17 cellular contexts compared by ENCODE assay signal in genomic region chr9:120852240-120853018, GRCh38. TPM values are rescaled to one million over a fixed set of nuclear protein-coding genes. Genes with fewer than 3 reads are reported as not detected.
DNase-seq lines count a peak whose midpoint lies in the region; ATAC-seq and TF ChIP-seq lines count a peak whose summit lies in the region.
"Had no signal": no experiment of that assay in that cellular context is flagged by ENCODE, and none has a peak within 500 bp of the region (broad histone marks: within the 10 kb centered on the region; RNA-seq: fewer than 3 reads in every experiment).

No MANE protein-coding gene starts in this region.

- peak overlapping the region in 2 of 5 experiments; percentile 18 to 50 for H3K4me3 Mint-ChIP-seq in brain
- H3K4me3 Mint-ChIP-seq in naive thymus-derived CD4-positive, alpha-beta T cell: no peak overlapping the region
- H3K4me3 Mint-ChIP-seq: nephron progenitor cell had no signal

- intact Hi-C loops in naive thymus-derived CD4-positive, alpha-beta T cell (cut with micrococcal nuclease): no loop called here

- WGBS in suprapubic skin: 69% methylated on average over 5 of the region's 5 CpGs

- no peak for TF ChIP-seq EP300 in suprapubic skin (IDR thresholded peaks at IDR 0.05)

- peaks cover 58% of the 10 kb centered on the region for H3K4me1 ChIP-seq in Karpas-422 (ENCODE audit: low read length)
- peaks cover 0 to 10% of the 10 kb centered on the region in 2 donors for H3K4me1 ChIP-seq in naive thymus-derived CD4-positive, alpha-beta T cell (ENCODE audit: control insufficient read depth in 2 of 2, insufficient read depth in 2 of 2, low read length in 2 of 2)
- H3K4me1 ChIP-seq in suprapubic skin: peaks cover 3% of the 10 kb centered on the region

- H3K9me3 ChIP-seq in Karpas-422 (ENCODE audit: low read length) (no peaks in the 10 kb centered on the region), suprapubic skin (no peaks in the 10 kb centered on the region)
- no peaks in the 10 kb centered on the region for H3K9me3 ChIP-seq in naive thymus-derived CD4-positive, alpha-beta T cell (ENCODE audit: control insufficient read depth in 2 of 3, low read length in 3 of 3)

- H3K4me3 ChIP-seq in Karpas-422 (ENCODE audit: low read length) (no peak overlapping the region), suprapubic skin (no peak overlapping the region)
- no peak overlapping the region for H3K4me3 ChIP-seq in naive thymus-derived CD4-positive, alpha-beta T cell (ENCODE audit: low read length)

- no peaks in the 10 kb centered on the region for H3K36me3 Mint-ChIP-seq in brain
- peaks cover 0 to 24% (median 7%) of the 10 kb centered on the region in 5 donors for H3K36me3 Mint-ChIP-seq in naive thymus-derived CD4-positive, alpha-beta T cell

- H3K9ac ChIP-seq in Karpas-422 (ENCODE audit: low read length): no peak overlapping the region

- no peak for ATAC-seq in naive thymus-derived CD4-positive, alpha-beta T cell
- ATAC-seq in GM19467 (IDR thresholded peaks at IDR 0.05; ENCODE audit: unreplicated experiment): no peak

- TF ChIP-seq POLR2A in suprapubic skin (IDR thresholded peaks at IDR 0.05): no peak

- H3K27me3 Mint-ChIP-seq in brain: no peaks in the 10 kb centered on the region
- no peaks in the 10 kb centered on the region for H3K27me3 Mint-ChIP-seq in naive thymus-derived CD4-positive, alpha-beta T cell

- no peak overlapping the region for H2AFZ ChIP-seq in Karpas-422 (ENCODE audit: low read length)

- TF ChIP-seq CTCF in brain (conservative IDR thresholded peaks at IDR 0.05) (no peak), suprapubic skin (IDR thresholded peaks at IDR 0.05) (no peak), GM13976 (IDR thresholded peaks at IDR 0.05; ENCODE audit: borderline replicate concordance, control extremely low read depth, extremely low read depth, insufficient read depth, missing control alignments) (no peak)

- peaks cover 29% of the 10 kb centered on the region for H3K4me1 Mint-ChIP-seq in brain
- H3K4me1 Mint-ChIP-seq in naive thymus-derived CD4-positive, alpha-beta T cell: peaks cover 21 to 49% (median 28%) of the 10 kb centered on the region in 7 donors

- CTCF ChIA-PET in naive thymus-derived CD4-positive, alpha-beta T cell (lab: Charles Lee): interaction anchor here (1.7 kb wide), 1 partner anchor 15 kb away, joined by 3 read pairs; no protein-coding TSS in a partner anchor

- no peaks in the 10 kb centered on the region for H3K9me3 Mint-ChIP-seq in brain
- H3K9me3 Mint-ChIP-seq in naive thymus-derived CD4-positive, alpha-beta T cell: no peaks in the 10 kb centered on the region
- H3K9me3 Mint-ChIP-seq: nephron progenitor cell had no signal

- in situ Hi-C loops in GM13976 (cut with MboI; ENCODE audit: low sequenced_read_pairs, unreplicated experiment): no loop called here

- H3K9me2 ChIP-seq in Karpas-422 (replicated peaks; ENCODE audit: insufficient read depth, low read length): no peaks in the 10 kb centered on the region

- no peaks in the 10 kb centered on the region for H3K79me2 ChIP-seq in Karpas-422 (ENCODE audit: low read length)

- H3K36me3 ChIP-seq in Karpas-422 (ENCODE audit: insufficient read depth, low read length) (peaks cover 33% of the 10 kb centered on the region), suprapubic skin (peaks cover 21% of the 10 kb centered on the region)
- peaks cover 0 to 48% (median 3%) of the 10 kb centered on the region in 3 experiments for H3K36me3 ChIP-seq in naive thymus-derived CD4-positive, alpha-beta T cell (ENCODE audit: control insufficient read depth in 2 of 3, insufficient read depth in 3 of 3, low read length in 3 of 3)

- H3K27me3 ChIP-seq in Karpas-422 (ENCODE audit: low read length) (no peaks in the 10 kb centered on the region), suprapubic skin (no peaks in the 10 kb centered on the region)
- H3K27me3 ChIP-seq in naive thymus-derived CD4-positive, alpha-beta T cell (ENCODE audit: control insufficient read depth in 2 of 2, insufficient read depth in 2 of 2, low read length in 2 of 2): no peaks in the 10 kb centered on the region

- POLR2A ChIA-PET in naive thymus-derived CD4-positive, alpha-beta T cell (lab: Charles Lee): interaction anchor here (0.7 to 1.5 kb wide), 5 partner anchors 8 to 229 kb away, joined by 3 to 6 read pairs (median 4); no protein-coding TSS in a partner anchor

- H3K27ac ChIP-seq in Karpas-422 (ENCODE audit: low read length) (peak overlapping the region; percentile 5; the same call in 1 of the 2 replicates), suprapubic skin (no peak overlapping the region)
- H3K27ac ChIP-seq in naive thymus-derived CD4-positive, alpha-beta T cell (ENCODE audit: low read depth, low read length): no peak overlapping the region
- H3K27ac ChIP-seq: 22Rv1, VCaP had no signal

- H3K27ac Mint-ChIP-seq in brain: peak overlapping the region; percentile 68 to 91 (median 74)
- H3K27ac Mint-ChIP-seq in naive thymus-derived CD4-positive, alpha-beta T cell: peak overlapping the region in 8 of 9 donors; percentile 22 to 78 (median 52)
- H3K27ac Mint-ChIP-seq: nephron progenitor cell had no signal

- no peak overlapping the region for H3K4me2 ChIP-seq in Karpas-422 (ENCODE audit: low read depth, low read length, poor library complexity, severe bottlenecking)

- H4K20me1 ChIP-seq in Karpas-422 (ENCODE audit: insufficient read depth, low read depth, low read length): no peaks in the 10 kb centered on the region

- DNase-seq in NCI-H1694 treated with DMSO at 0.1 percent for 48 hours (lab: John Stamatoyannopoulos, UW): peak; percentile 16
- DNase-seq in NCI-H1694 (lab: John Stamatoyannopoulos, UW): no peak
- no peak for DNase-seq in Karpas-422
- no peak for DNase-seq in naive thymus-derived CD4-positive, alpha-beta T cell
- no peak for DNase-seq in suprapubic skin (ENCODE audit: low spot score in 2 of 2)
- DNase-seq in GM13976 (ENCODE audit: low spot score): no peak
- DNase-seq: activated effector memory CD4-positive, alpha-beta T cell treated with Interleukin-2 at 50 U/mL for 16 hours; NCI-H1105; NCI-H524 treated with DMSO at 0.1 percent for 48 hours; nephron progenitor cell; SHP77 treated with DMSO at 0.1 percent for 48 hours; small intestine; trophoblast cell had no signal

RNA-seq across cellular contexts. Expression of gene PSMD5, which starts 9.7 kb away (rescaled TPM):
- 14.4 and 26.1 TPM in 2 replicates for total RNA-seq in Karpas-422 (2014; rRNA removed; shearing (Covaris generic); ENCODE audit: low replicate concordance)
- 29.4 TPM for polyA plus RNA-seq in brain (ENCODE audit: insufficient read depth, low read depth, low replicate concordance)
- 10 to 100 TPM; 33.5 to 63.9 (median 44.0) TPM for total RNA-seq in naive thymus-derived CD4-positive, alpha-beta T cell
- polyA plus RNA-seq in naive thymus-derived CD4-positive, alpha-beta T cell: 10 to 100 TPM; 22.3 to 29.2 TPM
- total RNA-seq in suprapubic skin: 10 to 100 TPM; 30.7 to 47.7 (median 33.0) TPM

RNA-seq across cellular contexts. Expression of gene PHF19, which starts 24.6 kb away (rescaled TPM):
- 34.8 and 76.9 TPM in 2 replicates for total RNA-seq in Karpas-422 (2014; rRNA removed; shearing (Covaris generic); ENCODE audit: low replicate concordance)
- 109 TPM for polyA plus RNA-seq in brain (ENCODE audit: insufficient read depth, low read depth, low replicate concordance)
- total RNA-seq in naive thymus-derived CD4-positive, alpha-beta T cell: 100 to 1,000 TPM in 3 of 5 experiments, 10 to 100 TPM in 2; 65.9 to 271 (median 197) TPM
- polyA plus RNA-seq in naive thymus-derived CD4-positive, alpha-beta T cell: 10 to 100 TPM; 13.1 to 16.5 TPM
- 10 to 100 TPM; 11.3 to 15.5 (median 13.8) TPM for total RNA-seq in suprapubic skin

RNA-seq across cellular contexts. Expression of gene FBXW2, which starts 59.2 kb away (rescaled TPM):
- 40.8 and 42.0 TPM in 2 replicates for total RNA-seq in Karpas-422 (2014; rRNA removed; shearing (Covaris generic); ENCODE audit: low replicate concordance)
- polyA plus RNA-seq in brain (ENCODE audit: insufficient read depth, low read depth, low replicate concordance): 28.9 TPM
- total RNA-seq in naive thymus-derived CD4-positive, alpha-beta T cell: 10 to 100 TPM; 72.5 to 90.3 (median 77.9) TPM
- 10 to 100 TPM; 31.5 to 37.4 TPM for polyA plus RNA-seq in naive thymus-derived CD4-positive, alpha-beta T cell
- 10 to 100 TPM; 40.4 to 74.8 (median 52.3) TPM for total RNA-seq in suprapubic skin
